In genomic region chr4:174217273-174218126, GRCh38 we compare ENCODE assay signal across 8 cellular contexts.
A peak's percentile ranks its signal among the peaks of the same experiment; 100 is the strongest.
DNase-seq lines count a peak whose midpoint lies in the region; ATAC-seq lines count a peak whose summit lies in the region.

No MANE protein-coding gene starts in this region.

- peaks cover 18 to 19% of the 10 kb centered on the region in 2 donors for H3K4me1 ChIP-seq in duodenal mucosa (ENCODE audit: control insufficient read depth in 1 of 2, insufficient read depth in 2 of 2, low read length in 2 of 2)

- H3K27me3 ChIP-seq in duodenal mucosa (ENCODE audit: control insufficient read depth in 1 of 2, insufficient read depth in 2 of 2, low read length in 2 of 2), result peaks cover 58 to 78% of the 10 kb centered on the region in 2 donors

- no peaks in the 10 kb centered on the region for H3K9me3 ChIP-seq in duodenal mucosa (ENCODE audit: control insufficient read depth in 1 of 2, low read length in 2 of 2)

- H3K4me3 ChIP-seq in duodenal mucosa (ENCODE audit: low read depth in 1 of 2, low read length in 2 of 2), result peak overlapping the region; percentile 30 to 50

- DNase-seq in Daoy (ENCODE audit: low read depth) (peak; percentile 21), NCI-H526 treated with DMSO at 0.1 percent for 48 hours (lab: John Stamatoyannopoulos, UW) (peak; percentile 2), myocyte (ENCODE audit: low read depth) (peak; percentile 79), NCI-H510A (lab: John Stamatoyannopoulos, UW) (no peak), mucosa of gallbladder (ENCODE audit: low spot score) (no peak)

- H3K36me3 ChIP-seq in duodenal mucosa (ENCODE audit: control insufficient read depth in 1 of 2, insufficient read depth in 2 of 2, low read length in 2 of 2), result no peaks in the 10 kb centered on the region

- H3K9ac ChIP-seq in duodenal mucosa (ENCODE audit: low read depth in 1 of 2, low read length in 2 of 2), result no peak overlapping the region

- ATAC-seq in GM21786 (IDR thresholded peaks at IDR 0.05; ENCODE audit: unreplicated experiment) (no peak), GM18498 (IDR thresholded peaks at IDR 0.05; ENCODE audit: unreplicated experiment) (no peak)

- no peak overlapping the region for H3K27ac ChIP-seq in duodenal mucosa (ENCODE audit: low read depth, low read length)

Comparison
In these comparisons a context has a peak if more than half of its experiments do, and no peak if none do; other contexts are left out.
1. DNase-seq: peak in Daoy (single experiment), NCI-H526 treated with DMSO at 0.1 percent for 48 hours (single experiment) and myocyte (single experiment); none in NCI-H510A (single experiment) and mucosa of gallbladder (single experiment).